8 cellular contexts compared by ENCODE assay signal in the genomic region with DNA sequence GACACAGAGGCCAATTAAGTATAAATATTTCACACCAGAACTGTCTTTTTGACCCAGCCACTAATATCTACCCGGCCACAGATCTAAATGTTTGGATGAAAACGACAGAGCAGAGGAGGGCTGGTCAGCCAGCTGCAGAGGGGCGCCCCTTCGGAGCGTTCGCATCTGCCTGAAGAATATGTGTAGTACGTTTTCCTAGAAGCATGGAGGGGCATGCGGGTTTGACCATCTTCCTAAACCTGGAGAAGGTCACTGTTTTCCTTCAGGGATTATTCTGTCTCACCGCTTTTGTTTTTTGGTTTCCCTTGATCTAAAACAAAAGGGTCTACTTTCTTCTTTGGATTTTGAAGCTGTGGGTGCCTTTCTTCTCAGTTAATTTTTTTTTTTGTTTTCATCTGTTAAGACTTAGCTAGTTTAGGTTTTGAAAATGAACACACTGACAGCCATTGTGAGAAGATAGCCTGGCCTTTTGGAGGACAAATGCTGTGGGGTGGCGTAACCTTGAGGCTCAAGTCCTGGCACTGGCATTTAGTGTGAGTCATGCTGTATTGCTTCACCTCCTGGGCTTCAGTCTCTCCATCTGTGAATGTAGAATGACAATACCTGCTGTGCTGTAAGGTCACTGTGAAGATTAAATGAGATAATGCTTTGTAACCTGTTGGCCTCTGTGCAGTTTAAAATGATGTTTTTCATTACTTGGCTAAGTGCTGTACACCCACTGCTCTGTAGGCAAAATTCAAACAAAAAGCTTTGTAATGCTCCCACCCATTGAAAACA.
DNase-seq lines count a peak whose midpoint lies in the region; ATAC-seq and TF ChIP-seq lines count a peak whose summit lies in the region.

No MANE protein-coding gene starts in this region.

- peak overlapping the region in 1 of 9 donors; percentile 10 for H3K27ac Mint-ChIP-seq in naive thymus-derived CD4-positive, alpha-beta T cell

- no peaks in the 10 kb centered on the region for H3K9me3 ChIP-seq in naive thymus-derived CD4-positive, alpha-beta T cell (ENCODE audit: control insufficient read depth in 2 of 3, low read length in 3 of 3)

- H3K4me3 Mint-ChIP-seq in naive thymus-derived CD4-positive, alpha-beta T cell = no peak overlapping the region

- no peak overlapping the region for H3K4me3 ChIP-seq in naive thymus-derived CD4-positive, alpha-beta T cell (ENCODE audit: low read length)

- intact Hi-C loops in naive thymus-derived CD4-positive, alpha-beta T cell (cut with micrococcal nuclease) = loop anchor here in 1 of 2 donors (5.0 kb wide), 1 partner anchor 37 kb away; no protein-coding TSS in a partner anchor

- CTCF ChIA-PET in naive thymus-derived CD4-positive, alpha-beta T cell (lab: Charles Lee) = no interaction called here
- CTCF ChIA-PET in HEK293T (lab: Yijun Ruan, JAX) = interaction anchor here (0.6 kb wide), 2 partner anchors 12 to 66 kb away, joined by 3 read pairs; no protein-coding TSS in a partner anchor

- H3K27ac ChIP-seq in naive thymus-derived CD4-positive, alpha-beta T cell (ENCODE audit: low read depth, low read length) = no peak overlapping the region

- H3K36me3 Mint-ChIP-seq in naive thymus-derived CD4-positive, alpha-beta T cell = peaks cover 0 to 9% (median 0%) of the 10 kb centered on the region in 5 donors

- peaks cover 0 to 18% (median 8%) of the 10 kb centered on the region in 11 donors for H3K9me3 Mint-ChIP-seq in naive thymus-derived CD4-positive, alpha-beta T cell

- peak; percentile 78 for DNase-seq in COLO829 (ENCODE audit: low spot score)
- DNase-seq in NOMO-1 treated with dmso at 0.1 percent for 144 hours (lab: John Stamatoyannopoulos, UW; ENCODE audit: unreplicated experiment) = peak; percentile 94
- DNase-seq in naive thymus-derived CD4-positive, alpha-beta T cell = no peak
- no peak for DNase-seq in HEK293T (ENCODE audit: extremely low spot score)
- no peak for DNase-seq in DMS153 (lab: John Stamatoyannopoulos, UW)

- no peaks in the 10 kb centered on the region for H3K4me1 Mint-ChIP-seq in naive thymus-derived CD4-positive, alpha-beta T cell

- H3K27me3 ChIP-seq in naive thymus-derived CD4-positive, alpha-beta T cell (ENCODE audit: control insufficient read depth in 2 of 2, insufficient read depth in 2 of 2, low read length in 2 of 2) = no peaks in the 10 kb centered on the region

- peaks cover 0 to 6% (median 0%) of the 10 kb centered on the region in 5 donors for H3K27me3 Mint-ChIP-seq in naive thymus-derived CD4-positive, alpha-beta T cell

- no peaks in the 10 kb centered on the region for H3K36me3 ChIP-seq in naive thymus-derived CD4-positive, alpha-beta T cell (ENCODE audit: control insufficient read depth in 2 of 3, insufficient read depth in 3 of 3, low read length in 3 of 3)

- ATAC-seq in esophagus mucosa (peak; percentile 98), GM21367 (IDR thresholded peaks at IDR 0.05; ENCODE audit: unreplicated experiment) (no peak), HG03135 (IDR thresholded peaks at IDR 0.05; ENCODE audit: unreplicated experiment) (no peak)
- ATAC-seq in naive thymus-derived CD4-positive, alpha-beta T cell = peak; percentile 79

- POLR2A ChIA-PET in naive thymus-derived CD4-positive, alpha-beta T cell (lab: Charles Lee) = interaction anchor here (0.5 kb wide), 1 partner anchor 676 kb away, joined by 3 read pairs; no protein-coding TSS in a partner anchor
- POLR2A ChIA-PET in HEK293T (lab: Yijun Ruan, JAX) = no interaction called here

- H3K4me1 ChIP-seq in naive thymus-derived CD4-positive, alpha-beta T cell (ENCODE audit: control insufficient read depth in 2 of 2, insufficient read depth in 2 of 2, low read length in 2 of 2) = no peaks in the 10 kb centered on the region

TF ChIP-seq in HEK293T, 16 proteins besides CTCF, POLR2A, EP300 and RAD21:
- no peak for TF ChIP-seq SP1 (IDR thresholded peaks at IDR 0.05)
- TF ChIP-seq HDGF (IDR thresholded peaks at IDR 0.05; ENCODE audit: borderline replicate concordance) = no peak
- TF ChIP-seq FOXM1 (IDR thresholded peaks at IDR 0.05; ENCODE audit: borderline replicate concordance) = no peak
- TF ChIP-seq ELF4 (IDR thresholded peaks at IDR 0.05) = no peak
- TF ChIP-seq FOXA1 (IDR thresholded peaks at IDR 0.05) = no peak
- no peak for TF ChIP-seq ZNF384 (IDR thresholded peaks at IDR 0.05)
- no peak for TF ChIP-seq FOXK2 (IDR thresholded peaks at IDR 0.05)
- no peak for TF ChIP-seq CTBP1 (IDR thresholded peaks at IDR 0.05; ENCODE audit: borderline replicate concordance)
- TF ChIP-seq L3MBTL2 (conservative IDR thresholded peaks at IDR 0.05) = no peak
- no peak for TF ChIP-seq BHLHE40 (IDR thresholded peaks at IDR 0.05; ENCODE audit: borderline replicate concordance)
- no peak for TF ChIP-seq ARNT (IDR thresholded peaks at IDR 0.05)

Comparison
In these comparisons a context has a peak if more than half of its experiments do, and no peak if none do; other contexts are left out.
1. DNase-seq: peak in COLO829 (single experiment) and NOMO-1 treated with dmso at 0.1 percent for 144 hours (single experiment); none in naive thymus-derived CD4-positive, alpha-beta T cell (0 of 9), HEK293T (single experiment) and DMS153 (single experiment).
2. ATAC-seq: peak in esophagus mucosa (single experiment) and naive thymus-derived CD4-positive, alpha-beta T cell (single experiment); none in GM21367 (single experiment) and HG03135 (single experiment).